ENCODE assay signal across 8 cellular contexts in the genomic region with DNA sequence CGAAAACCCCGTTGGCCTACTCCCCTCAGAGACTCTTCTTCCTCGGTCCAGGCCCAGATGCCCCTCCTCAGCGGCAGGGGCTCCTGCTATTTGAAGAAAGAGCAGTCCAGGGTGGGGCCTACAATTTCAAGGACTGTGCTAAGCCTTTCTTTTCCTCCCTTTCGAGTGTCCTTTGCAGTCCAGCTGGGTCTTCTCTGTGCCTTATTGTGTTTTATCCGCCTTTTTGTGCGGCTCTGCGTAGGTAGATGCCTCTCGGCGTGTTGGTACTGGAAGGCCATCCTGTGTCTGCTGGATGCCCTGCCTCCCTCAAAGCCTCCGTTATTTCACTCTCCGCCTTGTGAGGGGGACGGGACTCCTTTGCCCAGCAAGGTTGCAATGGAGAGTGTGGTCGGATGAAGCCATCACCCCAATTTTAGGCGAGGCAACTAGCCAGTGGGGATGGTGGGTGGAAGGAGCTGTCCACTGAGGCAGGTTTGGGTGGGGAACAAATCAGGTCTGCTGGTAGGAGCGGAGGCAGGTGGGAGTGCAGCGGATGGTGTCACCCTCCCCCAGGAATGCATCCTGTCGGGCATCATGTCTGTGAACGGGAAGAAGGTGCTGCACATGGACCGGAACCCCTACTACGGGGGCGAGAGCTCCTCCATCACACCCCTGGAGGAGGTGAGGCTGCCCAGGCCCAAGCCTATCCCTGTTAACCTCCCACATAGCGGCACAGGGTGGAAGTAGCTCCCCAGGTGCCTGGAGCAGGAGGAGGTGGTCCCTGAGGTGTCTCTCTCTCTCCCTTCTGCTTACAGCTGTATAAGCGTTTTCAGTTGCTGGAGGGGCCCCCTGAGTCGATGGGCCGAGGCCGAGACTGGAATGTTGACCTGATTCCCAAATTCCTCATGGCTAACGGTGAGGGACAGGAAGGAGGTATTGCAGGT. TPM values are rescaled to one million over a fixed set of nuclear protein-coding genes. Genes with fewer than 3 reads are reported as not detected.
DNase-seq lines count a peak whose midpoint lies in the region; ATAC-seq, FAIRE-seq and TF ChIP-seq lines count a peak whose summit lies in the region.

No MANE protein-coding gene starts in this region.

- no peak for ATAC-seq in naive thymus-derived CD4-positive, alpha-beta T cell
- ATAC-seq in HG03342 (IDR thresholded peaks at IDR 0.05; ENCODE audit: unreplicated experiment): no peak

- TF ChIP-seq CTCF in AG04450 (IDR thresholded peaks at IDR 0.05; ENCODE audit: low read depth, low read length) (no peak), KMS-11 (conservative IDR thresholded peaks at IDR 0.05; ENCODE audit: low read depth, low read length) (no peak), adrenal gland (IDR thresholded peaks at IDR 0.05) (no peak)

- H3K27me3 ChIP-seq in AG04450 (ENCODE audit: control insufficient read depth, insufficient read depth, low read length) (no peaks in the 10 kb centered on the region), KMS-11 (ENCODE audit: insufficient read depth, low read depth) (no peaks in the 10 kb centered on the region), adrenal gland (no peaks in the 10 kb centered on the region)
- no peaks in the 10 kb centered on the region for H3K27me3 ChIP-seq in naive thymus-derived CD4-positive, alpha-beta T cell (ENCODE audit: control insufficient read depth in 2 of 2, insufficient read depth in 2 of 2, low read length in 2 of 2)

- 20 to 72% (median 52%) methylated on average over 1 to 28 of the region's 28 CpGs for WGBS in adrenal gland, 4 donors

- H3K27ac Mint-ChIP-seq in naive thymus-derived CD4-positive, alpha-beta T cell: peak overlapping the region; percentile 61 to 93 (median 84)

- H2AFZ ChIP-seq in KMS-11 (ENCODE audit: low read depth): no peak overlapping the region

- no peaks in the 10 kb centered on the region for H3K27me3 Mint-ChIP-seq in naive thymus-derived CD4-positive, alpha-beta T cell

- no peak for DNase-seq in AG04450 (ENCODE audit: low read depth, low spot score)
- no peak for DNase-seq in naive thymus-derived CD4-positive, alpha-beta T cell
- no peak for DNase-seq in adrenal gland
- no peak for DNase-seq in central memory CD4-positive, alpha-beta T cell
- DNase-seq in RCC 7860 (ENCODE audit: low spot score): no peak

- H3K4me3 Mint-ChIP-seq in naive thymus-derived CD4-positive, alpha-beta T cell: peak overlapping the region; percentile 75 to 90 (median 86)

- CTCF ChIA-PET in AG04450 (lab: Charles Lee): no interaction called here
- CTCF ChIA-PET in naive thymus-derived CD4-positive, alpha-beta T cell (lab: Charles Lee): no interaction called here

- H3K4me3 ChIP-seq in AG04450 (ENCODE audit: low read depth, low read length) (peak overlapping the region; percentile 76), KMS-11 (IDR thresholded peaks at IDR 0.05; ENCODE audit: insufficient read depth, low read depth, low read length) (no peak overlapping the region), adrenal gland (peak overlapping the region in 1 of 4 donors; percentile 71)
- H3K4me3 ChIP-seq in naive thymus-derived CD4-positive, alpha-beta T cell (ENCODE audit: low read length): peak overlapping the region; percentile 30

- H3K4me1 ChIP-seq in KMS-11 (ENCODE audit: low read depth, poor library complexity, severe bottlenecking): no peaks in the 10 kb centered on the region
- peaks cover 0 to 1% of the 10 kb centered on the region in 2 donors for H3K4me1 ChIP-seq in naive thymus-derived CD4-positive, alpha-beta T cell (ENCODE audit: control insufficient read depth in 2 of 2, insufficient read depth in 2 of 2, low read length in 2 of 2)
- H3K4me1 ChIP-seq in adrenal gland (replicated peaks in 1 of 2): peaks cover 0 to 7% of the 10 kb centered on the region in 2 donors

- H3K9ac ChIP-seq in KMS-11: no peak overlapping the region

- no peaks in the 10 kb centered on the region for H4K20me1 ChIP-seq in KMS-11 (ENCODE audit: insufficient read depth)

- no peak for FAIRE-seq in RCC 7860 (lab: Jason Lieb, UNC)

- peaks cover 0 to 3% (median 0%) of the 10 kb centered on the region in 5 donors for H3K36me3 Mint-ChIP-seq in naive thymus-derived CD4-positive, alpha-beta T cell

- H3K36me3 ChIP-seq in KMS-11 (ENCODE audit: insufficient read depth) (no peaks in the 10 kb centered on the region), adrenal gland (replicated peaks in 1 of 2) (peaks cover 0 to 62% of the 10 kb centered on the region in 2 donors)
- H3K36me3 ChIP-seq in naive thymus-derived CD4-positive, alpha-beta T cell (ENCODE audit: control insufficient read depth in 2 of 3, insufficient read depth in 3 of 3, low read length in 3 of 3): peaks cover 0 to 26% (median 0%) of the 10 kb centered on the region in 3 experiments

- intact Hi-C loops in naive thymus-derived CD4-positive, alpha-beta T cell (cut with micrococcal nuclease): loop anchor here (2.0 to 5.0 kb wide), 5 partner anchors 21 to 79 kb away; a partner anchor contains a TSS
- intact Hi-C loops in adrenal gland (cut with DNase I): no loop called here

- peaks cover 12% of the 10 kb centered on the region; the same call in 1 of the 2 replicates for H3K79me2 ChIP-seq in KMS-11 (ENCODE audit: insufficient read depth, low read depth)

- H3K4me2 ChIP-seq in KMS-11: peak overlapping the region; percentile 71

- no peak for TF ChIP-seq POLR2A in adrenal gland (IDR thresholded peaks at IDR 0.05)

- peaks cover 0 to 5% (median 0%) of the 10 kb centered on the region in 11 donors for H3K9me3 Mint-ChIP-seq in naive thymus-derived CD4-positive, alpha-beta T cell

- POLR2A ChIA-PET in AG04450 (lab: Yijun Ruan, JAX): no interaction called here
- POLR2A ChIA-PET in naive thymus-derived CD4-positive, alpha-beta T cell (lab: Charles Lee): interaction anchor here (0.5 to 1.4 kb wide), 5 partner anchors 9 to 71 kb away, joined by 3 to 7 read pairs (median 3); a partner anchor contains a TSS

- peaks cover 0 to 40% (median 18%) of the 10 kb centered on the region in 7 donors for H3K4me1 Mint-ChIP-seq in naive thymus-derived CD4-positive, alpha-beta T cell

- H3K9me3 ChIP-seq in AG04450 (ENCODE audit: control insufficient read depth, insufficient read depth, low read length): no peaks in the 10 kb centered on the region
- H3K9me3 ChIP-seq in naive thymus-derived CD4-positive, alpha-beta T cell (ENCODE audit: control insufficient read depth in 2 of 3, low read length in 3 of 3): no peaks in the 10 kb centered on the region
- H3K9me3 ChIP-seq in adrenal gland (replicated peaks in 1 of 3): no peaks in the 10 kb centered on the region

- H3K27ac ChIP-seq in AG04450 (ENCODE audit: low read depth, low read length): no peak overlapping the region
- no peak overlapping the region for H3K27ac ChIP-seq in KMS-11
- peak overlapping the region; percentile 47 for H3K27ac ChIP-seq in cingulate gyrus (ENCODE audit: low read depth, low read length)
- peak overlapping the region; percentile 74 for H3K27ac ChIP-seq in naive thymus-derived CD4-positive, alpha-beta T cell (ENCODE audit: low read depth, low read length)
- peak overlapping the region in 2 of 5 donors; percentile 86 to 95 for H3K27ac ChIP-seq in adrenal gland

RNA-seq across cellular contexts. Expression of a gene that starts 1.3 kb away (rescaled TPM):
- polyA plus RNA-seq in AG04450 (2011; rRNA removed) (149 and 154 TPM in 2 replicates), adrenal gland (100 to 1,000 TPM; 155 to 287 (median 216) TPM)
- polyA minus RNA-seq in AG04450 (2011; rRNA and poly(A)+ RNA removed): 123 and 149 TPM in 2 replicates
- total RNA-seq in naive thymus-derived CD4-positive, alpha-beta T cell: 100 to 1,000 TPM; 106 to 174 (median 140) TPM
- 10 to 100 TPM; 18.8 to 28.6 TPM for polyA plus RNA-seq in naive thymus-derived CD4-positive, alpha-beta T cell
- 100 to 1,000 TPM in 7 of 8 donors, 10 to 100 TPM in 1; 85.6 to 142 (median 113) TPM for total RNA-seq in adrenal gland

RNA-seq across cellular contexts. Expression of a gene that starts 5.7 kb away (rescaled TPM):
- 69.0 and 79.5 TPM in 2 replicates for polyA plus RNA-seq in AG04450 (2011; rRNA removed)
- 67.5 and 70.5 TPM in 2 replicates for polyA minus RNA-seq in AG04450 (2011; rRNA and poly(A)+ RNA removed)
- 10 to 100 TPM; 47.2 to 76.5 (median 49.3) TPM for total RNA-seq in naive thymus-derived CD4-positive, alpha-beta T cell
- 10 to 100 TPM; 19.9 to 40.7 TPM for polyA plus RNA-seq in naive thymus-derived CD4-positive, alpha-beta T cell
- 10 to 100 TPM; 25.1 to 74.5 (median 50.0) TPM for total RNA-seq in adrenal gland
- 100 to 1,000 TPM; 104 to 451 (median 241) TPM for polyA plus RNA-seq in adrenal gland

RNA-seq across cellular contexts. Expression of a gene that starts 9.8 kb away (rescaled TPM):
- polyA plus RNA-seq in AG04450 (2011; rRNA removed): 65.0 and 79.7 TPM in 2 replicates
- polyA minus RNA-seq in AG04450 (2011; rRNA and poly(A)+ RNA removed): 50.3 and 70.1 TPM in 2 replicates
- 10 to 100 TPM; 37.8 to 63.3 (median 51.1) TPM for total RNA-seq in naive thymus-derived CD4-positive, alpha-beta T cell
- polyA plus RNA-seq in naive thymus-derived CD4-positive, alpha-beta T cell: 100 to 1,000 TPM; 100 to 118 TPM
- total RNA-seq in adrenal gland: 100 to 1,000 TPM in 5 of 8 donors, 10 to 100 TPM in 3; 68.8 to 170 (median 137) TPM
- 100 to 1,000 TPM in 1 of 3 donors, 10 to 100 TPM in 2; 55.4 to 133 (median 56.8) TPM for polyA plus RNA-seq in adrenal gland

RNA-seq across cellular contexts. Expression of a gene that starts 19.8 kb away (rescaled TPM):
- polyA plus RNA-seq in AG04450 (2011; rRNA removed) (20.5 and 28.1 TPM in 2 replicates), adrenal gland (10 to 100 TPM; 22.3 to 83.6 (median 27.4) TPM)
- 49.2 and 82.6 TPM in 2 replicates for polyA minus RNA-seq in AG04450 (2011; rRNA and poly(A)+ RNA removed)
- total RNA-seq in naive thymus-derived CD4-positive, alpha-beta T cell: 10 to 100 TPM; 32.9 to 45.7 (median 43.3) TPM
- polyA plus RNA-seq in naive thymus-derived CD4-positive, alpha-beta T cell: 1 to 10 TPM in 1 of 2 donors, under 1 TPM in 1; 0.93 to 1.2 TPM
- 10 to 100 TPM in 7 of 8 donors, 1 to 10 TPM in 1; 8.2 to 46.3 (median 24.5) TPM for total RNA-seq in adrenal gland

RNA-seq across cellular contexts. Expression of a gene that starts 26.9 kb away (rescaled TPM):
- 13.0 and 15.3 TPM in 2 replicates for polyA plus RNA-seq in AG04450 (2011; rRNA removed)
- polyA minus RNA-seq in AG04450 (2011; rRNA and poly(A)+ RNA removed): 11.5 and 14.0 TPM in 2 replicates
- total RNA-seq in naive thymus-derived CD4-positive, alpha-beta T cell: 100 to 1,000 TPM in 3 of 5 experiments, 10 to 100 TPM in 2; 90.9 to 130 (median 108) TPM
- 10 to 100 TPM; 40.4 to 46.4 TPM for polyA plus RNA-seq in naive thymus-derived CD4-positive, alpha-beta T cell
- total RNA-seq in adrenal gland: 10 to 100 TPM; 18.1 to 47.1 (median 26.6) TPM
- 100 to 1,000 TPM in 2 of 3 donors, 1 to 10 TPM in 1; 8.6 to 142 (median 103) TPM for polyA plus RNA-seq in adrenal gland

Comparison
In these comparisons a context has a peak if more than half of its experiments do, and no peak if none do; other contexts are left out.
1. H3K27ac ChIP-seq: peak in cingulate gyrus (single experiment) and naive thymus-derived CD4-positive, alpha-beta T cell (single experiment); none in AG04450 (single experiment) and KMS-11 (single experiment).
2. intact Hi-C loops: an anchor here in naive thymus-derived CD4-positive, alpha-beta T cell (2.0 to 5.0 kb wide); none called in adrenal gland.